1 cellular context compared by ENCODE assay signal in the genomic region with DNA sequence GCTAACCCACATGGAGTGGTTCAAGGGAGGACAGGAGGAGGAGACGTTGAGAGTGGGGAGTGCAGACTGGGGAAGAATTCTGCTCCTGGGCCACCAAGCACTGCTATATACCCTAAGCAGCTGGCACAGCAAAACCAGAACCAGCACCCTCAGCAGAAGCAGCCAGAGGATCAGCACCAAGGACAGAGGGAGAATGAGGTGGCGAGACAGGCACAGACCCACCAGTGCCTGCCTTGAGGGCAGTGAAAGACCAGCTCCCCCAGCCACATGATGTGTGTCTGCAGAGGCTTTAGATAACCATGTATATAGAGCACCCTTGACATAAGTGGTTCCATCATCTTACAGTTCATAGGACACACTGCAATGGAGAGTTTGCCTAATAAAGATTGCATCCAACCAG.
TF ChIP-seq lines count a peak whose summit lies in the region.

No MANE protein-coding gene starts in this region.

TF ChIP-seq in A549, 52 proteins besides CTCF, POLR2A, EP300 and RAD21:
- TF ChIP-seq, protein P1, sequence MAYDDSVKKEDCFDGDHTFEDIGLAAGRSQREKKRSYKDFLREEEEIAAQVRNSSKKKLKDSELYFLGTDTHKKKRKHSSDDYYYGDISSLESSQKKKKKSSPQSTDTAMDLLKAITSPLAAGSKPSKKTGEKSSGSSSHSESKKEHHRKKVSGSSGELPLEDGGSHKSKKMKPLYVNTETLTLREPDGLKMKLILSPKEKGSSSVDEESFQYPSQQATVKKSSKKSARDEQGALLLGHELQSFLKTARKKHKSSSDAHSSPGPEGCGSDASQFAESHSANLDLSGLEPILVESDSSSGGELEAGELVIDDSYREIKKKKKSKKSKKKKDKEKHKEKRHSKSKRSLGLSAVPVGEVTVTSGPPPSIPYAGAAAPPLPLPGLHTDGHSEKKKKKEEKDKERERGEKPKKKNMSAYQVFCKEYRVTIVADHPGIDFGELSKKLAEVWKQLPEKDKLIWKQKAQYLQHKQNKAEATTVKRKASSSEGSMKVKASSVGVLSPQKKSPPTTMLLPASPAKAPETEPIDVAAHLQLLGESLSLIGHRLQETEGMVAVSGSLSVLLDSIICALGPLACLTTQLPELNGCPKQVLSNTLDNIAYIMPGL (CRISPR knock-in tag; IDR thresholded peaks at IDR 0.05; ENCODE audit: borderline replicate concordance) = no peak
- TF ChIP-seq, protein P2, sequence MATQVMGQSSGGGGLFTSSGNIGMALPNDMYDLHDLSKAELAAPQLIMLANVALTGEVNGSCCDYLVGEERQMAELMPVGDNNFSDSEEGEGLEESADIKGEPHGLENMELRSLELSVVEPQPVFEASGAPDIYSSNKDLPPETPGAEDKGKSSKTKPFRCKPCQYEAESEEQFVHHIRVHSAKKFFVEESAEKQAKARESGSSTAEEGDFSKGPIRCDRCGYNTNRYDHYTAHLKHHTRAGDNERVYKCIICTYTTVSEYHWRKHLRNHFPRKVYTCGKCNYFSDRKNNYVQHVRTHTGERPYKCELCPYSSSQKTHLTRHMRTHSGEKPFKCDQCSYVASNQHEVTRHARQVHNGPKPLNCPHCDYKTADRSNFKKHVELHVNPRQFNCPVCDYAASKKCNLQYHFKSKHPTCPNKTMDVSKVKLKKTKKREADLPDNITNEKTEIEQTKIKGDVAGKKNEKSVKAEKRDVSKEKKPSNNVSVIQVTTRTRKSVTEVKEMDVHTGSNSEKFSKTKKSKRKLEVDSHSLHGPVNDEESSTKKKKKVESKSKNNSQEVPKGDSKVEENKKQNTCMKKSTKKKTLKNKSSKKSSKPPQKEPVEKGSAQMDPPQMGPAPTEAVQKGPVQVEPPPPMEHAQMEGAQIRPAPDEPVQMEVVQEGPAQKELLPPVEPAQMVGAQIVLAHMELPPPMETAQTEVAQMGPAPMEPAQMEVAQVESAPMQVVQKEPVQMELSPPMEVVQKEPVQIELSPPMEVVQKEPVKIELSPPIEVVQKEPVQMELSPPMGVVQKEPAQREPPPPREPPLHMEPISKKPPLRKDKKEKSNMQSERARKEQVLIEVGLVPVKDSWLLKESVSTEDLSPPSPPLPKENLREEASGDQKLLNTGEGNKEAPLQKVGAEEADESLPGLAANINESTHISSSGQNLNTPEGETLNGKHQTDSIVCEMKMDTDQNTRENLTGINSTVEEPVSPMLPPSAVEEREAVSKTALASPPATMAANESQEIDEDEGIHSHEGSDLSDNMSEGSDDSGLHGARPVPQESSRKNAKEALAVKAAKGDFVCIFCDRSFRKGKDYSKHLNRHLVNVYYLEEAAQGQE (IDR thresholded peaks at IDR 0.05) = peak; percentile 54
